Comparison of ENCODE assay signal across 8 cellular contexts in genomic region chr9:111632051-111632450, GRCh38. TPM values are rescaled to one million over a fixed set of nuclear protein-coding genes. Genes with fewer than 3 reads are reported as not detected.
DNase-seq lines count a peak whose midpoint lies in the region; ATAC-seq and TF ChIP-seq lines count a peak whose summit lies in the region.

No MANE protein-coding gene starts in this region.

- H3K4me1 ChIP-seq in BLaER1 (peaks cover 22% of the 10 kb centered on the region), Karpas-422 (ENCODE audit: low read length) (peaks cover 35% of the 10 kb centered on the region)
- peaks cover 14 to 21% of the 10 kb centered on the region in 2 donors for H3K4me1 ChIP-seq in naive thymus-derived CD4-positive, alpha-beta T cell (ENCODE audit: control insufficient read depth in 2 of 2, insufficient read depth in 2 of 2, low read length in 2 of 2)

- POLR2A ChIA-PET in naive thymus-derived CD4-positive, alpha-beta T cell (lab: Charles Lee), result interaction anchor here (0.6 to 1.9 kb wide), 7 partner anchors 19 to 545 kb away, joined by 3 to 11 read pairs (median 3); partner anchors contain the start of gene GNG10

- peaks cover 0 to 2% (median 0%) of the 10 kb centered on the region in 11 donors for H3K9me3 Mint-ChIP-seq in naive thymus-derived CD4-positive, alpha-beta T cell

- H4K20me1 ChIP-seq in BLaER1 (peaks cover 51% of the 10 kb centered on the region), Karpas-422 (ENCODE audit: insufficient read depth, low read depth, low read length) (peaks cover 39% of the 10 kb centered on the region)

- H3K27ac ChIP-seq in BLaER1 (peak overlapping the region; percentile 91), Karpas-422 (ENCODE audit: low read length) (peak overlapping the region; percentile 59)
- H3K27ac ChIP-seq in naive thymus-derived CD4-positive, alpha-beta T cell (ENCODE audit: low read depth, low read length), result peak overlapping the region; percentile 83

- peaks cover 62% of the 10 kb centered on the region for H3K79me2 ChIP-seq in Karpas-422 (ENCODE audit: low read length)

- H3K27me3 ChIP-seq in BLaER1 (no peaks in the 10 kb centered on the region), Karpas-422 (ENCODE audit: low read length) (no peaks in the 10 kb centered on the region)
- H3K27me3 ChIP-seq in naive thymus-derived CD4-positive, alpha-beta T cell (ENCODE audit: control insufficient read depth in 2 of 2, insufficient read depth in 2 of 2, low read length in 2 of 2), result no peaks in the 10 kb centered on the region

- no peak overlapping the region for H2AFZ ChIP-seq in Karpas-422 (ENCODE audit: low read length)

- H3K36me3 Mint-ChIP-seq in naive thymus-derived CD4-positive, alpha-beta T cell, result peaks cover 0 to 7% (median 6%) of the 10 kb centered on the region in 5 donors

- peak overlapping the region in 8 of 9 donors; percentile 53 to 93 (median 88) for H3K27ac Mint-ChIP-seq in naive thymus-derived CD4-positive, alpha-beta T cell

- H3K36me3 ChIP-seq in BLaER1 (peaks cover 4% of the 10 kb centered on the region; the same call in 1 of the 2 replicates), Karpas-422 (ENCODE audit: insufficient read depth, low read length) (peaks cover 32% of the 10 kb centered on the region)
- H3K36me3 ChIP-seq in naive thymus-derived CD4-positive, alpha-beta T cell (ENCODE audit: control insufficient read depth in 2 of 3, insufficient read depth in 3 of 3, low read length in 3 of 3), result no peaks in the 10 kb centered on the region

- CTCF ChIA-PET in naive thymus-derived CD4-positive, alpha-beta T cell (lab: Charles Lee), result no interaction called here

- intact Hi-C loops in naive thymus-derived CD4-positive, alpha-beta T cell (cut with micrococcal nuclease), result loop anchor here in 1 of 2 donors (5.0 to 10.0 kb wide), 2 partner anchors 853 to 1085 kb away; partner anchors contain the start of genes INIP and KIAA1958

- TF ChIP-seq CTCF in cardiac fibroblast (IDR thresholded peaks at IDR 0.05; ENCODE audit: low read depth, low read length) (no peak), GM10266 (IDR thresholded peaks at IDR 0.05; ENCODE audit: control insufficient read depth, insufficient read depth, low read depth, missing control alignments) (no peak)

- peaks cover 29 to 57% (median 47%) of the 10 kb centered on the region in 7 donors for H3K4me1 Mint-ChIP-seq in naive thymus-derived CD4-positive, alpha-beta T cell

- H3K4me3 ChIP-seq in BLaER1 (peak overlapping the region; percentile 96), Karpas-422 (ENCODE audit: low read length) (peak overlapping the region; percentile 80), cardiac fibroblast (replicated peaks in 1 of 2; ENCODE audit: low read depth in 2 of 2, low read length in 2 of 2) (peak overlapping the region; percentile 90 to 92)
- peak overlapping the region; percentile 82 for H3K4me3 ChIP-seq in naive thymus-derived CD4-positive, alpha-beta T cell (ENCODE audit: low read length)

- H3K4me2 ChIP-seq in BLaER1 (peak overlapping the region; percentile 83), Karpas-422 (ENCODE audit: low read depth, low read length, poor library complexity, severe bottlenecking) (peak overlapping the region; percentile 98)

- H3K9me2 ChIP-seq in Karpas-422 (replicated peaks; ENCODE audit: insufficient read depth, low read length), result no peaks in the 10 kb centered on the region

- H3K9me3 ChIP-seq in BLaER1, result no peaks in the 10 kb centered on the region
- H3K9me3 ChIP-seq in Karpas-422 (ENCODE audit: low read length), result no peaks in the 10 kb centered on the region
- no peaks in the 10 kb centered on the region for H3K9me3 ChIP-seq in naive thymus-derived CD4-positive, alpha-beta T cell (ENCODE audit: control insufficient read depth in 2 of 3, low read length in 3 of 3)

- H3K4me3 Mint-ChIP-seq in naive thymus-derived CD4-positive, alpha-beta T cell, result peak overlapping the region; percentile 81 to 97 (median 92)

- ATAC-seq in naive thymus-derived CD4-positive, alpha-beta T cell, result no peak

- peak overlapping the region; percentile 96 for H3K9ac ChIP-seq in BLaER1
- H3K9ac ChIP-seq in Karpas-422 (ENCODE audit: low read length), result peak overlapping the region; percentile 88

- H3K27me3 Mint-ChIP-seq in naive thymus-derived CD4-positive, alpha-beta T cell, result no peaks in the 10 kb centered on the region

- DNase-seq in Karpas-422, result no peak
- peak in 1 of 2 donors; percentile 22 for DNase-seq in cardiac fibroblast (ENCODE audit: low read depth in 2 of 2)
- no peak for DNase-seq in naive thymus-derived CD4-positive, alpha-beta T cell
- no peak for DNase-seq in GM10266 (ENCODE audit: extremely low spot score)
- no peak for DNase-seq in T-helper 9 cell
- DNase-seq in dedifferentiated amniotic fluid mesenchymal stem cell (ENCODE audit: extremely low spot score), result no peak
- no peak for DNase-seq in NCI-H2081 treated with DMSO at 0.1 percent for 48 hours (lab: John Stamatoyannopoulos, UW)

RNA-seq across cellular contexts. Expression of gene DNAJC25, which starts 0.9 kb away (rescaled TPM):
- total RNA-seq in Karpas-422 (2014; rRNA removed; shearing (Covaris generic); ENCODE audit: low replicate concordance), result 8.7 and 10.2 TPM in 2 replicates
- total RNA-seq in naive thymus-derived CD4-positive, alpha-beta T cell, result 1 to 10 TPM; 4.0 to 6.0 (median 5.2) TPM
- polyA plus RNA-seq in naive thymus-derived CD4-positive, alpha-beta T cell, result 1 to 10 TPM; 1.7 to 1.9 TPM

RNA-seq across cellular contexts. Expression of gene GNG10, which starts 29.4 kb away (rescaled TPM):
- 22.6 and 46.0 TPM in 2 replicates for total RNA-seq in Karpas-422 (2014; rRNA removed; shearing (Covaris generic); ENCODE audit: low replicate concordance)
- 10 to 100 TPM in 4 of 5 experiments, 1 to 10 TPM in 1; 5.3 to 26.1 (median 12.2) TPM for total RNA-seq in naive thymus-derived CD4-positive, alpha-beta T cell
- 10 to 100 TPM; 15.5 to 26.8 TPM for polyA plus RNA-seq in naive thymus-derived CD4-positive, alpha-beta T cell

RNA-seq across cellular contexts. Expression of gene PTGR1, which starts 32.6 kb away (rescaled TPM):
- not detected in 2 replicates for total RNA-seq in Karpas-422 (2014; rRNA removed; shearing (Covaris generic); ENCODE audit: low replicate concordance)
- under 1 TPM in 2 of 5 experiments, not detected in 3; 0.64 to 0.92 TPM for total RNA-seq in naive thymus-derived CD4-positive, alpha-beta T cell
- polyA plus RNA-seq in naive thymus-derived CD4-positive, alpha-beta T cell, result under 1 TPM; 0.21 to 0.37 TPM
